In genomic region chr6:14747881-14748520, GRCh38 we compare ENCODE assay signal across 15 cellular contexts.
DNase-seq lines count a peak whose midpoint lies in the region; ATAC-seq and TF ChIP-seq lines count a peak whose summit lies in the region.
"Had no signal": no experiment of that assay in that cellular context is flagged by ENCODE, and none has a peak within 500 bp of the region (broad histone marks: within the 10 kb centered on the region; RNA-seq: fewer than 3 reads in every experiment).

No MANE protein-coding gene starts in this region.

- TF ChIP-seq CTCF in foreskin keratinocyte (conservative IDR thresholded peaks at IDR 0.05) (no peak), sigmoid colon (IDR thresholded peaks at IDR 0.05) (no peak)

- no peak overlapping the region for H3K4me3 ChIP-seq in CD8-positive, alpha-beta memory T cell (ENCODE audit: low read length)
- H3K4me3 ChIP-seq in sigmoid colon, result no peak overlapping the region
- H3K4me3 ChIP-seq: PC-9 had no signal

- no peak for TF ChIP-seq EP300 in sigmoid colon (IDR thresholded peaks at IDR 0.05)

- H3K36me3 Mint-ChIP-seq in CD8-positive, alpha-beta memory T cell, result peaks cover 0 to 9% (median 0%) of the 10 kb centered on the region in 3 donors
- peaks cover 11% of the 10 kb centered on the region for H3K36me3 Mint-ChIP-seq in activated T-helper 1 cell treated with anti-CD3 and anti-CD28 coated beads, Interleukin-12 subunit alpha, Interleukin-12 subunit beta, Interleukin-2, Interleukin-4 antibody, amounts not matched to agents 30 ng/mL and 10 ng/mL and 1 ng/mL, durations not matched to agents 14 hours and 24 hours and 36 hours (ENCODE audit: low read depth)

- TF ChIP-seq POLR2A in sigmoid colon (IDR thresholded peaks at IDR 0.05), result no peak

- H3K4me1 ChIP-seq in CD8-positive, alpha-beta memory T cell (ENCODE audit: insufficient read depth, low read length), result peaks cover 7% of the 10 kb centered on the region
- H3K4me1 ChIP-seq in foreskin keratinocyte (peaks cover 17% of the 10 kb centered on the region), sigmoid colon (no peaks in the 10 kb centered on the region)

- H3K27me3 ChIP-seq in CD8-positive, alpha-beta memory T cell (ENCODE audit: insufficient read depth, low read length, poor library complexity, severe bottlenecking), result no peaks in the 10 kb centered on the region
- H3K27me3 ChIP-seq in foreskin keratinocyte (no peaks in the 10 kb centered on the region), sigmoid colon (no peaks in the 10 kb centered on the region)

- peak overlapping the region in 5 of 7 donors; percentile 3 to 75 (median 54) for H3K4me3 Mint-ChIP-seq in CD8-positive, alpha-beta memory T cell
- no peak overlapping the region for H3K4me3 Mint-ChIP-seq in activated T-helper 1 cell treated with anti-CD3 and anti-CD28 coated beads, Interleukin-12 subunit alpha, Interleukin-12 subunit beta, Interleukin-2, Interleukin-4 antibody, amounts not matched to agents 30 ng/mL and 10 ng/mL and 1 ng/mL, durations not matched to agents 14 hours and 24 hours and 36 hours

- H3K36me3 ChIP-seq in CD8-positive, alpha-beta memory T cell (ENCODE audit: insufficient read depth, low read length), result no peaks in the 10 kb centered on the region
- H3K36me3 ChIP-seq in sigmoid colon, result no peaks in the 10 kb centered on the region

- peak; percentile 76 for DNase-seq in AG08395 (ENCODE audit: low spot score)
- DNase-seq in CD8-positive, alpha-beta memory T cell, result no peak
- no peak for DNase-seq in activated T-helper 1 cell treated with anti-CD3 and anti-CD28 coated beads, Interleukin-12 subunit alpha, Interleukin-12 subunit beta, Interleukin-2, Interleukin-4 antibody, amounts not matched to agents 30 ng/mL and 10 ng/mL and 1 ng/mL, durations not matched to agents 14 hours and 24 hours and 36 hours (ENCODE audit: low spot score)
- no peak for DNase-seq in foreskin keratinocyte
- no peak for DNase-seq in sigmoid colon
- DNase-seq in DMS79 treated with DMSO at 0.1 percent for 48 hours (lab: John Stamatoyannopoulos, UW), result no peak
- DNase-seq: COR-L47, head of caudate nucleus, left colon, naive B cell, NCI-H1105 treated with DMSO at 0.1 percent for 48 hours, NCI-H446 treated with DMSO at 0.1 percent for 48 hours, PC-9 had no signal

- H3K27ac ChIP-seq in CD8-positive, alpha-beta memory T cell (ENCODE audit: low read depth, low read length), result no peak overlapping the region
- H3K27ac ChIP-seq in foreskin keratinocyte (peak overlapping the region; percentile 4), sigmoid colon (no peak overlapping the region)
- H3K27ac ChIP-seq: PC-9 had no signal

- peaks cover 18 to 32% (median 32%) of the 10 kb centered on the region in 3 donors for H3K4me1 Mint-ChIP-seq in CD8-positive, alpha-beta memory T cell
- H3K4me1 Mint-ChIP-seq in activated T-helper 1 cell treated with anti-CD3 and anti-CD28 coated beads, Interleukin-12 subunit alpha, Interleukin-12 subunit beta, Interleukin-2, Interleukin-4 antibody, amounts not matched to agents 30 ng/mL and 10 ng/mL and 1 ng/mL, durations not matched to agents 14 hours and 24 hours and 36 hours (ENCODE audit: low read depth), result peaks cover 60% of the 10 kb centered on the region

- 73 to 85% methylated on average over 3 of the region's 3 CpGs for WGBS in sigmoid colon, 2 donors

- ATAC-seq in foreskin keratinocyte, result no peak
- ATAC-seq in GM21367 (IDR thresholded peaks at IDR 0.05; ENCODE audit: unreplicated experiment), result no peak
- ATAC-seq in GM21717 (IDR thresholded peaks at IDR 0.05; ENCODE audit: unreplicated experiment), result no peak
- ATAC-seq: left colon had no signal

- peaks cover 14 to 19% of the 10 kb centered on the region in 2 donors for H3K27me3 Mint-ChIP-seq in CD8-positive, alpha-beta memory T cell
- no peaks in the 10 kb centered on the region for H3K27me3 Mint-ChIP-seq in activated T-helper 1 cell treated with anti-CD3 and anti-CD28 coated beads, Interleukin-12 subunit alpha, Interleukin-12 subunit beta, Interleukin-2, Interleukin-4 antibody, amounts not matched to agents 30 ng/mL and 10 ng/mL and 1 ng/mL, durations not matched to agents 14 hours and 24 hours and 36 hours (ENCODE audit: insufficient read depth)
- H3K27me3 Mint-ChIP-seq: naive B cell had no signal

- H3K27ac Mint-ChIP-seq in CD8-positive, alpha-beta memory T cell, result peak overlapping the region in 4 of 8 donors; percentile 26 to 83 (median 43)
- peak overlapping the region; percentile 73 for H3K27ac Mint-ChIP-seq in activated T-helper 1 cell treated with anti-CD3 and anti-CD28 coated beads, Interleukin-12 subunit alpha, Interleukin-12 subunit beta, Interleukin-2, Interleukin-4 antibody, amounts not matched to agents 30 ng/mL and 10 ng/mL and 1 ng/mL, durations not matched to agents 14 hours and 24 hours and 36 hours

- POLR2A ChIA-PET in CD8-positive, alpha-beta memory T cell (lab: Charles Lee), result no interaction called here

- H3K9me3 Mint-ChIP-seq in CD8-positive, alpha-beta memory T cell, result no peaks in the 10 kb centered on the region
- no peaks in the 10 kb centered on the region for H3K9me3 Mint-ChIP-seq in activated T-helper 1 cell treated with anti-CD3 and anti-CD28 coated beads, Interleukin-12 subunit alpha, Interleukin-12 subunit beta, Interleukin-2, Interleukin-4 antibody, amounts not matched to agents 30 ng/mL and 10 ng/mL and 1 ng/mL, durations not matched to agents 14 hours and 24 hours and 36 hours

- CTCF ChIA-PET in CD8-positive, alpha-beta memory T cell (lab: Charles Lee), result no interaction called here

- intact Hi-C loops in activated T-helper 1 cell treated with anti-CD3 and anti-CD28 coated beads, Interleukin-12 subunit alpha, Interleukin-12 subunit beta, Interleukin-2, Interleukin-4 antibody, amounts not matched to agents 30 ng/mL and 10 ng/mL and 1 ng/mL, durations not matched to agents 14 hours and 24 hours and 36 hours (cut with micrococcal nuclease), result loop anchor here (1.0 to 5.0 kb wide), 7 partner anchors 15 to 536 kb away; no protein-coding TSS in a partner anchor
- intact Hi-C loops in sigmoid colon (cut with DNase I), result no loop called here

- no peaks in the 10 kb centered on the region for H3K9me3 ChIP-seq in CD8-positive, alpha-beta memory T cell (ENCODE audit: low read length)
- H3K9me3 ChIP-seq in sigmoid colon, result no peaks in the 10 kb centered on the region
